1 cellular context compared by ENCODE assay signal in the genomic region with DNA sequence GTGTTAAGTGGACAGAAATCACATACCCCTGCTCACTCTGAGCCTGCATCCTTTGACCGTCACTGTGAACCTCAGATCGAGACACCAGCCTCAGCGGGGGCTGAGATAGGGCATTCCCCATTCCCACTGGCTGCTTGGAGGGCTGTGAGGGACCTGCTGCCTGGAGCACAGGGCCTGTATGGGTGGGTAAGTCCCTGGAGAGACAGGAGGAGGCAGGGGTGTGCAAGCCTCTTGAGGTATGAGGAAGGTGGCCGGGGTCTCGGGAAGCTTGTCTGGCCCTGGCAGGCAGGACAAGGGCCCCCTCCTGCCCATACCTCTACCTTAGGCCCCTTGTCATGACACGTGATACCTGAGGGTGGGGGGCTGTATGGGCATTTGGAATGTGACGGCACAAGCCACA.
TF ChIP-seq lines count a peak whose summit lies in the region.

No MANE protein-coding gene starts in this region.

TF ChIP-seq in WTC11, 78 proteins besides CTCF, POLR2A, EP300 and RAD21 (continued from another document):
- TF ChIP-seq, protein P1, sequence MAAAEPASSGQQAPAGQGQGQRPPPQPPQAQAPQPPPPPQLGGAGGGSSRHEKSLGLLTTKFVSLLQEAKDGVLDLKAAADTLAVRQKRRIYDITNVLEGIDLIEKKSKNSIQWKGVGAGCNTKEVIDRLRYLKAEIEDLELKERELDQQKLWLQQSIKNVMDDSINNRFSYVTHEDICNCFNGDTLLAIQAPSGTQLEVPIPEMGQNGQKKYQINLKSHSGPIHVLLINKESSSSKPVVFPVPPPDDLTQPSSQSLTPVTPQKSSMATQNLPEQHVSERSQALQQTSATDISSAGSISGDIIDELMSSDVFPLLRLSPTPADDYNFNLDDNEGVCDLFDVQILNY (CRISPR knock-in tag; IDR thresholded peaks at IDR 0.05) = no peak
- TF ChIP-seq, protein P2, sequence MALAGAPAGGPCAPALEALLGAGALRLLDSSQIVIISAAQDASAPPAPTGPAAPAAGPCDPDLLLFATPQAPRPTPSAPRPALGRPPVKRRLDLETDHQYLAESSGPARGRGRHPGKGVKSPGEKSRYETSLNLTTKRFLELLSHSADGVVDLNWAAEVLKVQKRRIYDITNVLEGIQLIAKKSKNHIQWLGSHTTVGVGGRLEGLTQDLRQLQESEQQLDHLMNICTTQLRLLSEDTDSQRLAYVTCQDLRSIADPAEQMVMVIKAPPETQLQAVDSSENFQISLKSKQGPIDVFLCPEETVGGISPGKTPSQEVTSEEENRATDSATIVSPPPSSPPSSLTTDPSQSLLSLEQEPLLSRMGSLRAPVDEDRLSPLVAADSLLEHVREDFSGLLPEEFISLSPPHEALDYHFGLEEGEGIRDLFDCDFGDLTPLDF (CRISPR knock-in tag; IDR thresholded peaks at IDR 0.05) = no peak
- TF ChIP-seq MYBL2 (CRISPR knock-in tag; IDR thresholded peaks at IDR 0.05) = no peak
